1 cellular context compared by ENCODE assay signal in genomic region chr17:43483674-43484551, GRCh38.
TF ChIP-seq lines count a peak whose summit lies in the region.

Gene DHX8, plus strand, starts transcription at chr17:43483975. Its CDS starts 63 bp downstream, at chr17:43484038.

TF ChIP-seq in HepG2, 621 proteins besides CTCF, POLR2A, EP300 and RAD21 (continued from another document and continues in another):
- peak; percentile 97 for TF ChIP-seq ZNF605 (CRISPR knock-in tag; IDR thresholded peaks at IDR 0.05)
- peak; percentile 94 for TF ChIP-seq ZNF607 (CRISPR knock-in tag; IDR thresholded peaks at IDR 0.05; ENCODE audit: borderline replicate concordance)
- TF ChIP-seq ZNF615 (CRISPR knock-in tag; IDR thresholded peaks at IDR 0.05; ENCODE audit: borderline replicate concordance), result peak; percentile 89; the same call in 1 of the 2 replicates
- TF ChIP-seq CENPX (CRISPR knock-in tag; IDR thresholded peaks at IDR 0.05), result no peak
- TF ChIP-seq PAX8 (CRISPR knock-in tag; IDR thresholded peaks at IDR 0.05; ENCODE audit: borderline replicate concordance), result no peak
- TF ChIP-seq PAWR (CRISPR knock-in tag; IDR thresholded peaks at IDR 0.05; ENCODE audit: borderline replicate concordance), result peak; percentile 42; the same call in 1 of the 2 replicates
- no peak for TF ChIP-seq FOXA1 (IDR thresholded peaks at IDR 0.05)
- peak; percentile 81 for TF ChIP-seq FOXA1 (CRISPR knock-in tag; IDR thresholded peaks at IDR 0.05)
- peak; percentile 93 for TF ChIP-seq ZNF598 (CRISPR knock-in tag; IDR thresholded peaks at IDR 0.05; ENCODE audit: borderline replicate concordance)
- peak; percentile 68 for TF ChIP-seq EED (CRISPR knock-in tag; IDR thresholded peaks at IDR 0.05)
- TF ChIP-seq STAT6 (CRISPR knock-in tag; IDR thresholded peaks at IDR 0.05; ENCODE audit: borderline replicate concordance), result peak; percentile 95
- TF ChIP-seq BCL6 (CRISPR knock-in tag; IDR thresholded peaks at IDR 0.05), result peak; percentile 70; the same call in 1 of the 2 replicates
- TF ChIP-seq ZNF777 (CRISPR knock-in tag; IDR thresholded peaks at IDR 0.05), result peak; percentile 76
- peak in 1 of 2 experiments; percentile 24; a peak in 1 of 4 replicates for TF ChIP-seq MAFK (conservative IDR thresholded peaks at IDR 0.05 in 1 of 2, IDR thresholded peaks at IDR 0.05 in 1 of 2; ENCODE audit: low read length in 2 of 2)
- peak; percentile 100 for TF ChIP-seq KAT8 (CRISPR knock-in tag; IDR thresholded peaks at IDR 0.05)
- TF ChIP-seq ZFX (CRISPR knock-in tag; IDR thresholded peaks at IDR 0.05; ENCODE audit: low read depth), result peak; percentile 72
- peak; percentile 58 for TF ChIP-seq ZNF878 (CRISPR knock-in tag; IDR thresholded peaks at IDR 0.05)
- peak; percentile 99 for TF ChIP-seq CBFB (CRISPR knock-in tag; IDR thresholded peaks at IDR 0.05)
- TF ChIP-seq ZNF10 (CRISPR knock-in tag; IDR thresholded peaks at IDR 0.05; ENCODE audit: borderline replicate concordance, low read depth), result no peak
- TF ChIP-seq ZNF782 (CRISPR knock-in tag; IDR thresholded peaks at IDR 0.05; ENCODE audit: borderline replicate concordance), result no peak; the same call in 1 of the 2 replicates
- no peak; the same call in 1 of the 2 replicates for TF ChIP-seq ZNF280D (CRISPR knock-in tag; IDR thresholded peaks at IDR 0.05)
- TF ChIP-seq, protein P1, sequence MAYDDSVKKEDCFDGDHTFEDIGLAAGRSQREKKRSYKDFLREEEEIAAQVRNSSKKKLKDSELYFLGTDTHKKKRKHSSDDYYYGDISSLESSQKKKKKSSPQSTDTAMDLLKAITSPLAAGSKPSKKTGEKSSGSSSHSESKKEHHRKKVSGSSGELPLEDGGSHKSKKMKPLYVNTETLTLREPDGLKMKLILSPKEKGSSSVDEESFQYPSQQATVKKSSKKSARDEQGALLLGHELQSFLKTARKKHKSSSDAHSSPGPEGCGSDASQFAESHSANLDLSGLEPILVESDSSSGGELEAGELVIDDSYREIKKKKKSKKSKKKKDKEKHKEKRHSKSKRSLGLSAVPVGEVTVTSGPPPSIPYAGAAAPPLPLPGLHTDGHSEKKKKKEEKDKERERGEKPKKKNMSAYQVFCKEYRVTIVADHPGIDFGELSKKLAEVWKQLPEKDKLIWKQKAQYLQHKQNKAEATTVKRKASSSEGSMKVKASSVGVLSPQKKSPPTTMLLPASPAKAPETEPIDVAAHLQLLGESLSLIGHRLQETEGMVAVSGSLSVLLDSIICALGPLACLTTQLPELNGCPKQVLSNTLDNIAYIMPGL (CRISPR knock-in tag; IDR thresholded peaks at IDR 0.05; ENCODE audit: borderline replicate concordance in 1 of 2, low read depth in 1 of 2), result peak; percentile 98 to 99
- TF ChIP-seq KDM6A (CRISPR knock-in tag; IDR thresholded peaks at IDR 0.05; ENCODE audit: low read depth), result peak; percentile 22; the same call in 1 of the 2 replicates
- no peak for TF ChIP-seq ATF7 (IDR thresholded peaks at IDR 0.05)
- peak; percentile 49; the same call in 1 of the 2 replicates for TF ChIP-seq ATF7 (CRISPR knock-in tag; IDR thresholded peaks at IDR 0.05)
- no peak for TF ChIP-seq HNRNPL (IDR thresholded peaks at IDR 0.05; ENCODE audit: low read depth, low read length)
- TF ChIP-seq, protein P2, sequence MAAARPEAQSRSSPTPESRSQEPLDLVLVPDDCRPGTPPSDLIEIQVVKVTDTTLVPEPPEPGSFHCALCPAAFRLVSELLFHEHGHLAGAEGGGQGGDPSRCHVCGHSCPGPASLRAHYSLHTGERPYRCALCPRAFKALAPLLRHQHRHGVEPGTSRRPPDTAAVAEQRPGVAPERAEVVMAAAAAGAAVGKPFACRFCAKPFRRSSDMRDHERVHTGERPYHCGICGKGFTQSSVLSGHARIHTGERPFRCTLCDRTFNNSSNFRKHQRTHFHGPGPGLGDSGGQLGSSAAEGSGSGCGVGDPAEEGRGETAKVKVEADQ (CRISPR knock-in tag; IDR thresholded peaks at IDR 0.05; ENCODE audit: borderline replicate concordance), result peak; percentile 96; the same call in 1 of the 2 replicates
- TF ChIP-seq ZNF547 (CRISPR knock-in tag; IDR thresholded peaks at IDR 0.05), result peak; percentile 94
- TF ChIP-seq, protein P3, sequence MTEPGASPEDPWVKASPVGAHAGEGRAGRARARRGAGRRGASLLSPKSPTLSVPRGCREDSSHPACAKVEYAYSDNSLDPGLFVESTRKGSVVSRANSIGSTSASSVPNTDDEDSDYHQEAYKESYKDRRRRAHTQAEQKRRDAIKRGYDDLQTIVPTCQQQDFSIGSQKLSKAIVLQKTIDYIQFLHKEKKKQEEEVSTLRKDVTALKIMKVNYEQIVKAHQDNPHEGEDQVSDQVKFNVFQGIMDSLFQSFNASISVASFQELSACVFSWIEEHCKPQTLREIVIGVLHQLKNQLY (CRISPR knock-in tag; IDR thresholded peaks at IDR 0.05), result peak; percentile 69
- peak; percentile 74 for TF ChIP-seq ZEB1 (IDR thresholded peaks at IDR 0.05; ENCODE audit: insufficient replicate concordance, low read depth)
- peak; percentile 90 for TF ChIP-seq KDM5A (IDR thresholded peaks at IDR 0.05; ENCODE audit: borderline replicate concordance, low read length)
- TF ChIP-seq PRDM4 (CRISPR knock-in tag; IDR thresholded peaks at IDR 0.05; ENCODE audit: borderline replicate concordance), result no peak
- peak; percentile 96 for TF ChIP-seq NFKBIZ (CRISPR knock-in tag; IDR thresholded peaks at IDR 0.05)
- 0 out of 2 replicates have a peak, but pooled peaks have one; percentile 55 for TF ChIP-seq ZNF616 (CRISPR knock-in tag; IDR thresholded peaks at IDR 0.05; ENCODE audit: low read depth)
- TF ChIP-seq SIX4 (CRISPR knock-in tag; IDR thresholded peaks at IDR 0.05), result peak; percentile 75
- TF ChIP-seq, protein P4, sequence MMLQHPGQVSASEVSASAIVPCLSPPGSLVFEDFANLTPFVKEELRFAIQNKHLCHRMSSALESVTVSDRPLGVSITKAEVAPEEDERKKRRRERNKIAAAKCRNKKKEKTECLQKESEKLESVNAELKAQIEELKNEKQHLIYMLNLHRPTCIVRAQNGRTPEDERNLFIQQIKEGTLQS (CRISPR knock-in tag; IDR thresholded peaks at IDR 0.05), result peak; percentile 71; the same call in 1 of the 2 replicates
- TF ChIP-seq HNRNPH1 (optimal IDR thresholded peaks at IDR 0.05; ENCODE audit: low read depth, low read length), result peak; percentile 29
- peak; percentile 85 for TF ChIP-seq HCFC1 (IDR thresholded peaks at IDR 0.05; ENCODE audit: low read depth, low read length)
- no peak for TF ChIP-seq FOSL1 (CRISPR knock-in tag; IDR thresholded peaks at IDR 0.05; ENCODE audit: borderline replicate concordance)
- TF ChIP-seq HNRNPUL1 (IDR thresholded peaks at IDR 0.05; ENCODE audit: low read depth, low read length), result no peak
- no peak; the same call in 1 of the 2 replicates for TF ChIP-seq KLF15 (CRISPR knock-in tag; IDR thresholded peaks at IDR 0.05; ENCODE audit: borderline replicate concordance)
- peak; percentile 78; the same call in 1 of the 2 replicates for TF ChIP-seq ZNF441 (CRISPR knock-in tag; IDR thresholded peaks at IDR 0.05; ENCODE audit: borderline replicate concordance)
- peak; percentile 98 for TF ChIP-seq SNAPC4 (CRISPR knock-in tag; IDR thresholded peaks at IDR 0.05)
- TF ChIP-seq ZNF563 (CRISPR knock-in tag; IDR thresholded peaks at IDR 0.05), result 0 out of 2 replicates have a peak, but pooled peaks have one; percentile 60
- no peak for TF ChIP-seq ZNF276 (CRISPR knock-in tag; IDR thresholded peaks at IDR 0.05; ENCODE audit: low read depth)
- TF ChIP-seq TRIM24 (CRISPR knock-in tag; IDR thresholded peaks at IDR 0.05), result no peak
